ENCODE assay signal across 8 cellular contexts in the genomic region with DNA sequence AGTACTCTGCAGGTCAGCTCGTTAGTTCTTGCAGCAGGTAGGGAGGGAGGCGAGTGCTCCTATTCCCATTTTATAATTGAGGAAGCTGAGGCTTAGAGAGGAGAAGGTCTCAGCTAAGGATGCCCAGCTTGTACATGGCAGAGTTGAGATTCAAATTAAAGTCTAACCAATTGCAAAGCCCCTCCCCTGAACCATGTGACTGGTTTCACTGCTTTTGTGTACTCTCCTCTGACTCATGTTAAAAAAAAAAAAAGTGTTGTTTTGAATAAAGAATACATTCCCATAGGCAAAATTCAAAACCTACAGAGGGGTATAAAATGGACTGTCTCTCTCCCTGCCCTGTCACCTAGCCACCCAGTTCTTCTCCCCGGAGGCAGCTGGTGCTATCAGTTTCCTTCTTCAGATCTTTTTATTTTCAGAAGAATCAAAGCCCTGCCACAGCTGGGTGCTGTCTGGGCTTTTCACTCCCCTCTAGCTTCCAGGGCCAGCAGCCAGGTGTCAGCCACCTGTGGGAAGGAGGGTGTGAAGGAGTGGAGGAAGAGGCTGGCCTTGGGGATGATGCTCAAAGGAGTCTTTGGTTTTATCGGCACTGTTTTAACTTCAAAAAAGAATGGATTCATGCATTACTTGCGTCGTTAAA. TPM values are rescaled to one million over a fixed set of nuclear protein-coding genes. Genes with fewer than 3 reads are reported as not detected.
DNase-seq lines count a peak whose midpoint lies in the region; ATAC-seq and TF ChIP-seq lines count a peak whose summit lies in the region.

No MANE protein-coding gene starts in this region.

- BruUV-seq in A673 (replicated peaks; lab: Mats Ljungman, UMichigan) = no TSS peak

- H3K36me3 ChIP-seq in A673 (ENCODE audit: insufficient read depth, low read length, poor library complexity, severe bottlenecking) = peaks cover 19% of the 10 kb centered on the region

- H3K4me3 ChIP-seq in A673 (ENCODE audit: low read depth, low read length, poor library complexity, severe bottlenecking) = no peak overlapping the region

- H3K4me3 Mint-ChIP-seq in activated CD4-positive, alpha-beta memory T cell treated with anti-CD3 and anti-CD28 coated beads, Interleukin-2, amount 10 ng/mL, durations not matched to agents 7 days and 5 days = no peak overlapping the region
- H3K4me3 Mint-ChIP-seq in immature natural killer cell = no peak overlapping the region

- no peak for ATAC-seq in HG03460 (IDR thresholded peaks at IDR 0.05; ENCODE audit: unreplicated experiment)

- DNase-seq in A673 (ENCODE audit: low spot score) (peak; percentile 56), HT1080 (ENCODE audit: low read depth) (peak; percentile 77), immature natural killer cell (no peak), NCI-H524 (lab: John Stamatoyannopoulos, UW) (no peak), GM13977 (ENCODE audit: low spot score) (no peak)
- no peak for DNase-seq in activated CD4-positive, alpha-beta memory T cell treated with anti-CD3 and anti-CD28 coated beads, Interleukin-2, amount 10 ng/mL, durations not matched to agents 7 days and 5 days
- DNase-seq in activated effector memory CD4-positive, alpha-beta T cell treated with Interleukin-2 at 50 U/mL for 16 hours = no peak

- H3K27ac ChIP-seq in A673 (ENCODE audit: low read depth, low read length, poor library complexity, severe bottlenecking) = peak overlapping the region; percentile 52

- peaks cover 12% of the 10 kb centered on the region for H3K4me1 ChIP-seq in A673 (ENCODE audit: insufficient read depth, low read length, poor library complexity, severe bottlenecking)

- TF ChIP-seq CTCF in A673 (conservative IDR thresholded peaks at IDR 0.05; ENCODE audit: low read depth, low read length) (no peak), GM13977 (IDR thresholded peaks at IDR 0.05; ENCODE audit: extremely low read depth, insufficient read depth, missing control alignments) (no peak)

- no peaks in the 10 kb centered on the region for H3K9me3 Mint-ChIP-seq in activated CD4-positive, alpha-beta memory T cell treated with anti-CD3 and anti-CD28 coated beads, Interleukin-2, amount 10 ng/mL, durations not matched to agents 7 days and 5 days
- no peaks in the 10 kb centered on the region for H3K9me3 Mint-ChIP-seq in immature natural killer cell

- no peaks in the 10 kb centered on the region for H3K9me3 ChIP-seq in A673 (ENCODE audit: low read depth, low read length, poor library complexity, severe bottlenecking)

- H3K27me3 Mint-ChIP-seq in activated CD4-positive, alpha-beta memory T cell treated with anti-CD3 and anti-CD28 coated beads, Interleukin-2, amount 10 ng/mL, durations not matched to agents 7 days and 5 days = no peaks in the 10 kb centered on the region
- H3K27me3 Mint-ChIP-seq in immature natural killer cell (ENCODE audit: low read depth in 3 of 3) = peaks cover 0 to 5% (median 0%) of the 10 kb centered on the region in 3 donors

- peaks cover 36% of the 10 kb centered on the region for H3K36me3 Mint-ChIP-seq in activated CD4-positive, alpha-beta memory T cell treated with anti-CD3 and anti-CD28 coated beads, Interleukin-2, amount 10 ng/mL, durations not matched to agents 7 days and 5 days (ENCODE audit: low read depth)
- H3K36me3 Mint-ChIP-seq in immature natural killer cell = peaks cover 0 to 14% (median 4%) of the 10 kb centered on the region in 3 donors

- CTCF ChIA-PET in A673 (lab: Charles Lee) = no interaction called here
- CTCF ChIA-PET in activated CD4-positive, alpha-beta memory T cell treated with anti-CD3 and anti-CD28 coated beads, Interleukin-2, amount 10 ng/mL, durations not matched to agents 7 days and 5 days (lab: Charles Lee) = interaction anchor here (0.6 to 4.7 kb wide), 4 partner anchors 24 to 1271 kb away, joined by 3 to 45 read pairs (median 6); partner anchors contain the start of genes CFAP251 and RHOF

- H3K27ac Mint-ChIP-seq in activated CD4-positive, alpha-beta memory T cell treated with anti-CD3 and anti-CD28 coated beads, Interleukin-2, amount 10 ng/mL, durations not matched to agents 7 days and 5 days = peak overlapping the region; percentile 74
- peak overlapping the region in 4 of 6 donors; percentile 34 to 60 (median 52) for H3K27ac Mint-ChIP-seq in immature natural killer cell

- intact Hi-C loops in A673 (cut with micrococcal nuclease; ENCODE audit: unreplicated experiment) = no loop called here

- in situ Hi-C loops in GM13977 (cut with MboI; ENCODE audit: low pct_unique_long_range_greater_than_20kb, low sequenced_read_pairs, unreplicated experiment) = no loop called here

- POLR2A ChIA-PET in A673 (lab: Charles Lee; ENCODE audit: low non-redundant PET) = no interaction called here
- POLR2A ChIA-PET in activated CD4-positive, alpha-beta memory T cell treated with anti-CD3 and anti-CD28 coated beads, Interleukin-2, amount 10 ng/mL, durations not matched to agents 7 days and 5 days (lab: Charles Lee) = no interaction called here

- H3K4me1 Mint-ChIP-seq in activated CD4-positive, alpha-beta memory T cell treated with anti-CD3 and anti-CD28 coated beads, Interleukin-2, amount 10 ng/mL, durations not matched to agents 7 days and 5 days = peaks cover 45% of the 10 kb centered on the region
- peaks cover 22 to 45% of the 10 kb centered on the region in 2 donors for H3K4me1 Mint-ChIP-seq in immature natural killer cell

- H3K27me3 ChIP-seq in A673 (replicated peaks; ENCODE audit: insufficient read depth, low read depth, low read length, poor library complexity) = no peaks in the 10 kb centered on the region

RNA-seq across cellular contexts. Expression of gene PSMD9, which starts 5.4 kb away (rescaled TPM):
- total RNA-seq in A673 (2021) = 78.3 and 86.4 TPM in 2 replicates
- 162 and 183 TPM in 2 replicates for total RNA-seq in HT1080 (2014; rRNA removed; shearing (Covaris generic))
- 67.8 and 89.7 TPM in 2 replicates for polyA plus RNA-seq in HT1080 (2015; cell fraction: cytosol; rRNA removed)
- polyA plus RNA-seq in HT1080 (2015; cell fraction: nucleus; rRNA removed) = 44.5 and 48.5 TPM in 2 replicates
- total RNA-seq in activated CD4-positive, alpha-beta memory T cell treated with anti-CD3 and anti-CD28 coated beads, Interleukin-2, amount 10 ng/mL, durations not matched to agents 7 days and 5 days = 10 to 100 TPM; 56.3 to 59.7 TPM
- polyA plus RNA-seq in immature natural killer cell = 100 to 1,000 TPM in 1 of 3 donors, 10 to 100 TPM in 2; 92.9 to 120 (median 98.2) TPM

RNA-seq across cellular contexts. Expression of gene CFAP251, which starts 24.4 kb away (rescaled TPM):
- 5.5 and 7.5 TPM in 2 replicates for total RNA-seq in A673 (2021)
- 10.5 and 11.2 TPM in 2 replicates for total RNA-seq in HT1080 (2014; rRNA removed; shearing (Covaris generic))
- 8.1 and 10.1 TPM in 2 replicates for polyA plus RNA-seq in HT1080 (2015; cell fraction: cytosol; rRNA removed)
- polyA plus RNA-seq in HT1080 (2015; cell fraction: nucleus; rRNA removed) = 18.4 and 20.0 TPM in 2 replicates
- 1 to 10 TPM; 1.9 to 2.2 TPM for total RNA-seq in activated CD4-positive, alpha-beta memory T cell treated with anti-CD3 and anti-CD28 coated beads, Interleukin-2, amount 10 ng/mL, durations not matched to agents 7 days and 5 days
- under 1 TPM in 1 of 3 donors, not detected in 2; 0.04 TPM for polyA plus RNA-seq in immature natural killer cell

RNA-seq across cellular contexts. Expression of gene HPD, which starts 35.4 kb away (rescaled TPM):
- total RNA-seq in A673 (2021) = not detected in 2 replicates
- total RNA-seq in HT1080 (2014; rRNA removed; shearing (Covaris generic)) = 0.47 TPM in 1 of 2 replicates, not detected in the other
- polyA plus RNA-seq in HT1080 (2015; cell fraction: cytosol; rRNA removed) = not detected in 2 replicates
- not detected in 2 replicates for polyA plus RNA-seq in HT1080 (2015; cell fraction: nucleus; rRNA removed)
- total RNA-seq in activated CD4-positive, alpha-beta memory T cell treated with anti-CD3 and anti-CD28 coated beads, Interleukin-2, amount 10 ng/mL, durations not matched to agents 7 days and 5 days = not detected
- not detected for polyA plus RNA-seq in immature natural killer cell

Comparison
In these comparisons a context has a peak if more than half of its experiments do, and no peak if none do; other contexts are left out.
1. DNase-seq: peak in A673 (single experiment) and HT1080 (single experiment); none in activated CD4-positive, alpha-beta memory T cell treated with anti-CD3 and anti-CD28 coated beads, Interleukin-2, amount 10 ng/mL, durations not matched to agents 7 days and 5 days (single experiment), immature natural killer cell (0 of 3), NCI-H524 (0 of 2), activated effector memory CD4-positive, alpha-beta T cell treated with Interleukin-2 at 50 U/mL for 16 hours (single experiment) and GM13977 (single experiment).